Comparison of ENCODE assay signal across 30 cellular contexts in genomic region chr12:22569253-22569652, GRCh38.
"Had no signal": no experiment of that assay in that cellular context is flagged by ENCODE, and none has a peak within 500 bp of the region (broad histone marks: within the 10 kb centered on the region; RNA-seq: fewer than 3 reads in every experiment).

No MANE protein-coding gene starts in this region.

- H3K4me3 Mint-ChIP-seq: mesothelial cell of epicardium; naive thymus-derived CD8-positive, alpha-beta T cell; nephron; neural crest cell; stimulated activated effector memory CD8-positive, alpha-beta T cell treated with anti-CD3 and anti-CD28 coated beads, Interleukin-12 subunit alpha, Interleukin-12 subunit beta, amount 100 ng/mL, for 72 hours; stimulated activated naive CD8-positive, alpha-beta T cell treated with anti-CD3 and anti-CD28 coated beads, Interleukin-15, Interleukin-2, amounts not matched to agents 100 ng/mL and 50 ng/mL, for 24 hours; type B pancreatic cell had no signal

- H3K27me3 Mint-ChIP-seq: type B pancreatic cell had no signal

- H3K36me3 ChIP-seq: heart right ventricle, lower lobe of right lung, pancreas, prostate gland, spleen, suprapubic skin, thoracic aorta, tibial artery, uterus had no signal

- H3K27ac ChIP-seq: heart right ventricle, hepatocyte, lower lobe of right lung, pancreas, prostate gland, skin epidermis, spleen, suprapubic skin, thoracic aorta, tibial artery, uterus had no signal

- H3K9me3 Mint-ChIP-seq: naive thymus-derived CD8-positive, alpha-beta T cell; stimulated activated effector memory CD8-positive, alpha-beta T cell treated with anti-CD3 and anti-CD28 coated beads, Interleukin-12 subunit alpha, Interleukin-12 subunit beta, amount 100 ng/mL, for 72 hours; stimulated activated naive CD8-positive, alpha-beta T cell treated with anti-CD3 and anti-CD28 coated beads, Interleukin-15, Interleukin-2, amounts not matched to agents 100 ng/mL and 50 ng/mL, for 24 hours had no signal

- H3K27me3 ChIP-seq: heart right ventricle, hepatocyte, pancreas, spleen, suprapubic skin, tibial artery, uterus had no signal

- ATAC-seq: heart right ventricle; left lobe of liver; left ventricle myocardium superior; lower lobe of right lung; naive thymus-derived CD8-positive, alpha-beta T cell; pancreas; right cardiac atrium; sciatic nerve; stimulated activated effector memory CD8-positive, alpha-beta T cell treated with anti-CD3 and anti-CD28 coated beads, Interleukin-12 subunit alpha, Interleukin-12 subunit beta, amount 100 ng/mL, for 72 hours had no signal

- H3K4me3 ChIP-seq: heart right ventricle, hepatocyte, lower lobe of right lung, pancreas, prostate gland, skin epidermis, spleen, suprapubic skin, thoracic aorta, tibial artery, uterus had no signal

- H3K9me3 ChIP-seq: lower lobe of right lung, pancreas, prostate gland, suprapubic skin, thoracic aorta, uterus had no signal

- H3K79me2 ChIP-seq: hepatocyte had no signal

- FAIRE-seq: pancreas had no signal

- H3K27ac Mint-ChIP-seq: mesothelial cell of epicardium; nephron; stimulated activated effector memory CD8-positive, alpha-beta T cell treated with anti-CD3 and anti-CD28 coated beads, Interleukin-12 subunit alpha, Interleukin-12 subunit beta, amount 100 ng/mL, for 72 hours; stimulated activated naive CD8-positive, alpha-beta T cell treated with anti-CD3 and anti-CD28 coated beads, Interleukin-15, Interleukin-2, amounts not matched to agents 100 ng/mL and 50 ng/mL, for 24 hours; type B pancreatic cell had no signal

- H3K4me1 Mint-ChIP-seq: mesothelial cell of epicardium; naive thymus-derived CD8-positive, alpha-beta T cell; nephron; neural crest cell; stimulated activated effector memory CD8-positive, alpha-beta T cell treated with anti-CD3 and anti-CD28 coated beads, Interleukin-12 subunit alpha, Interleukin-12 subunit beta, amount 100 ng/mL, for 72 hours had no signal

- H3K4me2 ChIP-seq: hepatocyte had no signal

- DNase-seq: heart right ventricle; islet precursor cell; left ventricle myocardium superior; lower lobe of right lung; mammary epithelial cell; mesenchymal stem cell; naive thymus-derived CD8-positive, alpha-beta T cell; nucleus accumbens; pancreas; posterior cingulate gyrus; retina; right cardiac atrium; spleen; stimulated activated CD4-positive, alpha-beta T cell treated with anti-CD3 and anti-CD28 coated beads, Interleukin-4, amount 100 ng/mL, for 24 hours; stimulated activated naive CD4-positive, alpha-beta T cell; tibial artery; uterus had no signal

- H3K36me3 Mint-ChIP-seq: mesothelial cell of epicardium; naive thymus-derived CD8-positive, alpha-beta T cell; stimulated activated effector memory CD8-positive, alpha-beta T cell treated with anti-CD3 and anti-CD28 coated beads, Interleukin-12 subunit alpha, Interleukin-12 subunit beta, amount 100 ng/mL, for 72 hours; type B pancreatic cell had no signal

- H3K4me1 ChIP-seq: heart right ventricle, lower lobe of right lung, pancreas, prostate gland, spleen, suprapubic skin, tibial artery, uterus had no signal

- H2AFZ ChIP-seq: hepatocyte had no signal
